In the genomic region with DNA sequence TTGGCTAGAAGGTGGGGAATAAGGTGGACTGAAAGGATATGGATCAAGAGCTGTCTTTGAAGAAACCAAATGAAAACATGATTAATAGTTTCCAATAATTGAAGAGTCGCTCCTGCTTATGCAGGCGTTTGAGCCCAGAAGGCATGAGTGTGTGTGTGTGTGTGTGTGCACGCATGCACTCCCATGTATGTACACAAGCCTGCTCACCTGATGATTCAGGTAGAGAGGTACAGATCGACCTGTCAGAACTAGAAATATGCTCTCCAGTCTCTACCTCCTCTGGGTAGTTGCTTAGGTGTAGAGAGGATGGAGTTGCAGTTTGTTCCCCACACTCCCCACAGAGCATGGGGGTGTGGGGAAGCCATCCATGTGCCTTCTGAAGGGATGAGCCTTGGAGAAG, we compare ENCODE assay signal across 26 cellular contexts. TPM values are rescaled to one million over a fixed set of nuclear protein-coding genes. Genes with fewer than 3 reads are reported as not detected.
DNase-seq lines count a peak whose midpoint lies in the region; ATAC-seq, FAIRE-seq and TF ChIP-seq lines count a peak whose summit lies in the region.
"Had no signal": no experiment of that assay in that cellular context is flagged by ENCODE, and none has a peak within 500 bp of the region (broad histone marks: within the 10 kb centered on the region; RNA-seq: fewer than 3 reads in every experiment).

No MANE protein-coding gene starts in this region.

- H3K9me1 ChIP-seq in IMR-90 (ENCODE audit: insufficient read depth, low read length), result peaks cover 9% of the 10 kb centered on the region; the same call in 1 of the 2 replicates

- H3K9me3 ChIP-seq in IMR-90 (ENCODE audit: control insufficient read depth, insufficient read depth, low read length) (no peaks in the 10 kb centered on the region), ascending aorta (no peaks in the 10 kb centered on the region), neural progenitor cell (ENCODE audit: low read depth) (no peaks in the 10 kb centered on the region), pancreas (no peaks in the 10 kb centered on the region), A673 (ENCODE audit: low read depth, low read length, poor library complexity, severe bottlenecking) (no peaks in the 10 kb centered on the region)
- H3K9me3 ChIP-seq: BLaER1 treated with 17β-estradiol and CSF1 and Interleukin-3, amounts not matched to agents 10 nM and 100 nM; SK-N-SH; stomach; upper lobe of right lung had no signal

- H3K4me2 ChIP-seq in IMR-90 (ENCODE audit: low read depth, low read length) (no peak overlapping the region), neural progenitor cell (no peak overlapping the region)
- H3K4me2 ChIP-seq: hepatocyte, KMS-11, SK-N-SH had no signal

- no peak overlapping the region for H2BK5ac ChIP-seq in IMR-90 (ENCODE audit: low read depth, low read length, poor library complexity, severe bottlenecking)

- ATAC-seq in IMR-90 (ENCODE audit: low read depth) (no peak), pancreas (no peak)
- ATAC-seq: activated CD8-positive, alpha-beta memory T cell treated with anti-CD3 and anti-CD28 coated beads, Interleukin-2, amount 10 ng/mL, durations not matched to agents 7 days and 5 days; activated T-cell treated with anti-CD3 and anti-CD28 coated beads, Interleukin-2, amount 50 U/mL, for 4 hours had no signal

- no peak overlapping the region for H2AK9ac ChIP-seq in IMR-90 (replicated peaks; ENCODE audit: low read depth, low read length, poor library complexity)

- H3K27ac ChIP-seq in IMR-90 (ENCODE audit: insufficient read depth, low read length) (no peak overlapping the region), ascending aorta (peak overlapping the region; percentile 73 to 78), neural progenitor cell (no peak overlapping the region), pancreas (no peak overlapping the region), A673 (ENCODE audit: low read depth, low read length, poor library complexity, severe bottlenecking) (no peak overlapping the region)
- H3K27ac ChIP-seq: BLaER1 treated with 17β-estradiol and CSF1 and Interleukin-3, amounts not matched to agents 10 nM and 100 nM; brain microvascular endothelial cell; hepatocyte; HL-60; KMS-11; upper lobe of right lung had no signal

- peak overlapping the region; percentile 8 for H2AFZ ChIP-seq in IMR-90 (replicated peaks; ENCODE audit: low read length, poor library complexity)
- no peak overlapping the region for H2AFZ ChIP-seq in neural progenitor cell (replicated peaks)
- H2AFZ ChIP-seq: hepatocyte had no signal

- no peak for TF ChIP-seq RAD21 in IMR-90 (IDR thresholded peaks at IDR 0.05; ENCODE audit: low read length)

- no peak for DNase-seq in IMR-90
- peak in 1 of 2 donors; percentile 42 for DNase-seq in ascending aorta (ENCODE audit: low spot score in 2 of 2)
- DNase-seq in epithelial cell of esophagus (ENCODE audit: low read depth), result peak; percentile 85
- no peak for DNase-seq in neural progenitor cell (ENCODE audit: low spot score)
- no peak for DNase-seq in DMS79 (lab: John Stamatoyannopoulos, UW)
- DNase-seq in pancreas, result no peak
- no peak for DNase-seq in A673 (ENCODE audit: low spot score)
- DNase-seq in AG08396 (ENCODE audit: low spot score), result no peak
- DNase-seq: activated CD8-positive, alpha-beta memory T cell treated with anti-CD3 and anti-CD28 coated beads, Interleukin-2, amount 10 ng/mL, durations not matched to agents 7 days and 5 days; activated T-cell treated with anti-CD3 and anti-CD28 coated beads, Interleukin-2, amount 50 U/mL, for 4 hours; cortex of kidney; NCI-H2029 treated with DMSO at 0.1 percent for 48 hours; NCI-H524; NK-92 treated with Interleukin-12 subunit alpha and Interleukin-12 subunit beta, amount 100 ng/mL, for 24 hours; stomach; upper lobe of right lung had no signal

- H3K18ac ChIP-seq in IMR-90 (ENCODE audit: low read depth, low read length), result no peak overlapping the region

- no peak overlapping the region for H3K4me3 Mint-ChIP-seq in neural progenitor cell
- H3K4me3 Mint-ChIP-seq: activated CD8-positive, alpha-beta memory T cell treated with anti-CD3 and anti-CD28 coated beads, Interleukin-2, amount 10 ng/mL, durations not matched to agents 7 days and 5 days; activated T-cell treated with anti-CD3 and anti-CD28 coated beads, Interleukin-2, amount 50 U/mL, for 4 hours had no signal

- H4K20me1 ChIP-seq in IMR-90 (ENCODE audit: insufficient read depth, low read length), result no peaks in the 10 kb centered on the region
- no peaks in the 10 kb centered on the region for H4K20me1 ChIP-seq in neural progenitor cell (ENCODE audit: low read depth)
- H4K20me1 ChIP-seq: BLaER1 treated with 17β-estradiol and CSF1 and Interleukin-3, amounts not matched to agents 10 nM and 100 nM had no signal

- POLR2A ChIA-PET in IMR-90 (lab: Charles Lee; ENCODE audit: unreplicated experiment) (no interaction called here), A673 (lab: Charles Lee; ENCODE audit: low non-redundant PET) (no interaction called here)

- 0 out of 2 replicates have a peak overlapping the region, but pooled peaks have one; percentile 15 for H3K14ac ChIP-seq in IMR-90 (replicated peaks; ENCODE audit: low read depth, low read length)

- peaks cover 21% of the 10 kb centered on the region for H3K4me1 ChIP-seq in IMR-90 (ENCODE audit: control insufficient read depth, insufficient read depth, low read length)
- peaks cover 3 to 17% of the 10 kb centered on the region in 2 donors for H3K4me1 ChIP-seq in ascending aorta
- H3K4me1 ChIP-seq in neural progenitor cell, result peaks cover 21% of the 10 kb centered on the region
- H3K4me1 ChIP-seq in pancreas, result no peaks in the 10 kb centered on the region
- peaks cover 40% of the 10 kb centered on the region for H3K4me1 ChIP-seq in A673 (ENCODE audit: insufficient read depth, low read length, poor library complexity, severe bottlenecking)

- H3K36me3 Mint-ChIP-seq in neural progenitor cell, result no peaks in the 10 kb centered on the region
- H3K36me3 Mint-ChIP-seq: activated CD8-positive, alpha-beta memory T cell treated with anti-CD3 and anti-CD28 coated beads, Interleukin-2, amount 10 ng/mL, durations not matched to agents 7 days and 5 days had no signal

- H3K4ac ChIP-seq in IMR-90 (ENCODE audit: low read depth, low read length), result no peak overlapping the region

- H3K79me1 ChIP-seq in IMR-90 (ENCODE audit: low read depth in 1 of 2, low read length in 2 of 2), result no peaks in the 10 kb centered on the region

- CTCF ChIA-PET in IMR-90 (lab: Yijun Ruan, JAX), result interaction anchor here (1.0 kb wide), 1 partner anchor 31 kb away, joined by 7 read pairs; no protein-coding TSS in a partner anchor
- CTCF ChIA-PET in A673 (lab: Charles Lee), result no interaction called here

- H4K91ac ChIP-seq in IMR-90 (ENCODE audit: insufficient read depth, low read depth, low read length), result no peak overlapping the region

- no peak for TF ChIP-seq CTCF in IMR-90 (conservative IDR thresholded peaks at IDR 0.05; ENCODE audit: low read depth, low read length)
- no peak for TF ChIP-seq CTCF in ascending aorta (IDR thresholded peaks at IDR 0.05)
- TF ChIP-seq CTCF in epithelial cell of esophagus (IDR thresholded peaks at IDR 0.05; ENCODE audit: insufficient read depth, low read depth, low read length, missing control alignments), result no peak
- TF ChIP-seq CTCF in neural progenitor cell (IDR thresholded peaks at IDR 0.05), result no peak
- TF ChIP-seq CTCF in pancreas (IDR thresholded peaks at IDR 0.05), result no peak
- TF ChIP-seq CTCF in A673 (conservative IDR thresholded peaks at IDR 0.05; ENCODE audit: low read depth, low read length), result no peak

- H3F3A ChIP-seq in neural progenitor cell (ENCODE audit: low read depth), result peaks cover 17% of the 10 kb centered on the region

- no peak overlapping the region for H2BK20ac ChIP-seq in IMR-90 (ENCODE audit: low read depth, low read length)

- dilution Hi-C loops in IMR-90 (cut with HindIII; ENCODE audit: low sequenced_read_pairs, unreplicated experiment), result no loop called here

- H3K4me3 ChIP-seq in IMR-90 (ENCODE audit: insufficient read depth, low read depth, low read length) (no peak overlapping the region), ascending aorta (no peak overlapping the region), epithelial cell of esophagus (ENCODE audit: low read length) (no peak overlapping the region), neural progenitor cell (no peak overlapping the region), pancreas (no peak overlapping the region), A673 (ENCODE audit: low read depth, low read length, poor library complexity, severe bottlenecking) (no peak overlapping the region)
- H3K4me3 ChIP-seq: BLaER1 treated with 17β-estradiol and CSF1 and Interleukin-3, amounts not matched to agents 10 nM and 100 nM; hepatocyte; stomach; upper lobe of right lung had no signal

- no peak overlapping the region for H3K56ac ChIP-seq in IMR-90 (ENCODE audit: extremely low read depth, insufficient read depth, low read length)

- intact Hi-C loops in IMR-90 (cut with micrococcal nuclease) (no loop called here), ascending aorta (cut with DNase I) (loop anchor here (1.0 kb wide), 1 partner anchor 11 kb away; no protein-coding TSS in a partner anchor), pancreas (cut with DNase I) (no loop called here), A673 (cut with micrococcal nuclease; ENCODE audit: unreplicated experiment) (no loop called here)

- H4K8ac ChIP-seq in IMR-90 (ENCODE audit: low read depth in 2 of 2, low read length in 2 of 2), result no peak overlapping the region

- BruUV-seq in IMR-90 (replicated peaks; lab: Mats Ljungman, UMichigan), result no TSS peak
- BruUV-seq in A673 (replicated peaks; lab: Mats Ljungman, UMichigan), result no TSS peak

- no CpG with 5 or more reads among the region's 4 CpGs for WGBS in IMR-90 (ENCODE audit: extremely low coverage in 2 of 2, insufficient read length in 1 of 2), 2 experiments
- WGBS in pancreas, 2 donors, result 69 to 76% methylated on average over 4 of the region's 4 CpGs

- no peak for TF ChIP-seq POLR2A in IMR-90 (IDR thresholded peaks at IDR 0.05; ENCODE audit: low read depth, low read length)

- H3K27me3 ChIP-seq in IMR-90 (ENCODE audit: control insufficient read depth, insufficient read depth, low read length), result no peaks in the 10 kb centered on the region
- H3K27me3 ChIP-seq in ascending aorta, result no peaks in the 10 kb centered on the region
- no peaks in the 10 kb centered on the region for H3K27me3 ChIP-seq in neural progenitor cell
- H3K27me3 ChIP-seq in pancreas, result no peaks in the 10 kb centered on the region
- no peaks in the 10 kb centered on the region for H3K27me3 ChIP-seq in A673 (replicated peaks; ENCODE audit: insufficient read depth, low read depth, low read length, poor library complexity)
- H3K27me3 ChIP-seq: BLaER1 treated with 17β-estradiol and CSF1 and Interleukin-3, amounts not matched to agents 10 nM and 100 nM; brain microvascular endothelial cell; hepatocyte; stomach; upper lobe of right lung had no signal

- peak overlapping the region; percentile 98 for H3K27ac Mint-ChIP-seq in neural progenitor cell
- H3K27ac Mint-ChIP-seq: activated CD8-positive, alpha-beta memory T cell treated with anti-CD3 and anti-CD28 coated beads, Interleukin-2, amount 10 ng/mL, durations not matched to agents 7 days and 5 days had no signal

- H4K5ac ChIP-seq in IMR-90 (ENCODE audit: low read depth, low read length), result no peak overlapping the region

- H3K36me3 ChIP-seq in IMR-90 (ENCODE audit: control insufficient read depth, insufficient read depth, low read length) (no peaks in the 10 kb centered on the region), ascending aorta (no peaks in the 10 kb centered on the region), neural progenitor cell (no peaks in the 10 kb centered on the region), pancreas (no peaks in the 10 kb centered on the region), A673 (ENCODE audit: insufficient read depth, low read length, poor library complexity, severe bottlenecking) (no peaks in the 10 kb centered on the region)
- H3K36me3 ChIP-seq: BLaER1 treated with 17β-estradiol and CSF1 and Interleukin-3, amounts not matched to agents 10 nM and 100 nM; brain microvascular endothelial cell; stomach; upper lobe of right lung had no signal

- H3K23ac ChIP-seq in IMR-90 (ENCODE audit: low read depth, low read length), result no peak overlapping the region

- no peaks in the 10 kb centered on the region for H3K79me2 ChIP-seq in neural progenitor cell (ENCODE audit: low read depth)
- H3K79me2 ChIP-seq: hepatocyte had no signal

- 0 out of 2 replicates have a peak overlapping the region, but pooled peaks have one; percentile 6 for H2AK5ac ChIP-seq in IMR-90 (ENCODE audit: low read depth, low read length)

- no peak overlapping the region for H2BK15ac ChIP-seq in IMR-90 (ENCODE audit: low read depth, low read length)

- in situ Hi-C loops in IMR-90 (cut with MboI; ENCODE audit: low sequenced_read_pairs), result no loop called here

- FAIRE-seq in pancreas (lab: Jason Lieb, UNC), result no peak
- FAIRE-seq: frontal cortex, GM12892, H54 had no signal

- no peak overlapping the region for H2BK120ac ChIP-seq in IMR-90 (ENCODE audit: low read depth, low read length)

- peaks cover 59% of the 10 kb centered on the region for H3K4me1 Mint-ChIP-seq in neural progenitor cell
- H3K4me1 Mint-ChIP-seq: activated CD8-positive, alpha-beta memory T cell treated with anti-CD3 and anti-CD28 coated beads, Interleukin-2, amount 10 ng/mL, durations not matched to agents 7 days and 5 days had no signal

- no peak overlapping the region for H3K9ac ChIP-seq in IMR-90 (ENCODE audit: low read depth, low read length)
- H3K9ac ChIP-seq in neural progenitor cell, result no peak overlapping the region
- H3K9ac ChIP-seq: BLaER1 treated with 17β-estradiol and CSF1 and Interleukin-3, amounts not matched to agents 10 nM and 100 nM; KMS-11; SK-N-SH had no signal

- H3K27me3 Mint-ChIP-seq in neural progenitor cell (ENCODE audit: insufficient read depth, low read depth), result peaks cover 2% of the 10 kb centered on the region

- no peaks in the 10 kb centered on the region for H3K9me3 Mint-ChIP-seq in neural progenitor cell
- H3K9me3 Mint-ChIP-seq: activated T-cell treated with anti-CD3 and anti-CD28 coated beads, Interleukin-2, amount 50 U/mL, for 4 hours had no signal

RNA-seq across cellular contexts. Expression of a gene that starts 1.1 kb away (rescaled TPM):
- 7.7 and 8.1 TPM in 2 replicates for total RNA-seq in IMR-90 (2012; rRNA removed)
- 7.6 and 8.5 TPM in 2 replicates for polyA plus RNA-seq in IMR-90 (2012; rRNA removed)
- 2.3 and 3.6 TPM in 2 replicates for polyA plus RNA-seq in IMR-90 (2012; cell fraction: cytosol; rRNA removed)
- polyA plus RNA-seq in IMR-90 (2012; cell fraction: nucleus; rRNA removed; ENCODE audit: low replicate concordance), result 0.82 and 5.7 TPM in 2 replicates
- 23.5 TPM for total RNA-seq in ascending aorta
- not detected in 2 replicates for total RNA-seq in neural progenitor cell (ENCODE audit: low replicate concordance)
- under 1 TPM; 0.03 to 0.90 (median 0.24) TPM for total RNA-seq in pancreas
- polyA plus RNA-seq in pancreas, result under 1 TPM; 0.42 to 0.73 TPM
- 0.71 and 2.3 TPM in 2 replicates for total RNA-seq in A673 (2021)
- total RNA-seq: activated CD8-positive, alpha-beta memory T cell treated with anti-CD3 and anti-CD28 coated beads, Interleukin-2, amount 10 ng/mL, durations not matched to agents 7 days and 5 days; activated T-cell treated with anti-CD3 and anti-CD28 coated beads, Interleukin-2, amount 50 U/mL, for 4 hours; T-helper 1 cell treated with Interleukin-12 subunit alpha and Interleukin-12 subunit beta and Interleukin-4 antibody, amounts not matched to agents 30 ng/mL and 1 ng/mL, for 36 hours had no signal

Comparison
In these comparisons a context has a peak if more than half of its experiments do, and no peak if none do; other contexts are left out.
1. H3K27ac ChIP-seq: peak in ascending aorta (2 of 2); none in IMR-90 (single experiment), neural progenitor cell (single experiment), pancreas (0 of 4) and A673 (single experiment).